Comparison of ENCODE assay signal across 10 cellular contexts in the genomic region with DNA sequence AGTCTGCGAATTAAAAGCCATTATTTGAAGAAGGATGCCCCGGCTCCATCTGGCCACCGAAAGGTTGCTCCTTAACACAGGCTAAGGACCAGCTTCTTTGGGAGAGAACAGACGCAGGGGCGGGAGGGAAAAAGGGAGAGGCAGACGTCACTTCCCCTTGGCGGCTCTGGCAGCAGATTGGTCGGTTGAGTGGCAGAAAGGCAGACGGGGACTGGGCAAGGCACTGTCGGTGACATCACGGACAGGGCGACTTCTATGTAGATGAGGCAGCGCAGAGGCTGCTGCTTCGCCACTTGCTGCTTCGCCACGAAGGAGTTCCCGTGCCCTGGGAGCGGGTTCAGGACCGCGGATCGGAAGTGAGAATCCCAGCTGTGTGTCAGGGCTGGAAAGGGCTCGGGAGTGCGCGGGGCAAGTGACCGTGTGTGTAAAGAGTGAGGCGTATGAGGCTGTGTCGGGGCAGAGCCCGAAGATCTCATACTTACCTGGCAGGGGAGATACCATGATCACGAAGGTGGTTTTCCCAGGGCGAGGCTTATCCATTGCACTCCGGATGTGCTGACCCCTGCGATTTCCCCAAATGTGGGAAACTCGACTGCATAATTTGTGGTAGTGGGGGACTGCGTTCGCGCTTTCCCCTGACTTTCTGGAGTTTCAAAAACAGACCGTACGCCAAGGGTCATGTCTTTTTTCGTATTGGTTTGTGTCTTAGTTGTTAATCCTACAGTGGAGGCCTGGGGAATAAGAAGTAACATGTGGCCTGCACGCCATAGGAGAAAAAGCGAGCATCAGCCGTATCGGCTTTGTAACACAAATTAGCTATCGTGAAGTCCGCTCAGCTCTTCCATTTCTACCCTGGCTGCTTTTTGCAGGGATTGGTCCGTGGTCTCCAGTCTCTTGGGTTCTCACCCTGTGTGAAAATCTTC. TPM values are rescaled to one million over a fixed set of nuclear protein-coding genes. Genes with fewer than 3 reads are reported as not detected.
DNase-seq lines count a peak whose midpoint lies in the region; ATAC-seq, FAIRE-seq and TF ChIP-seq lines count a peak whose summit lies in the region.
"Not testable (repeated sequence)": the region's sequence is repeated elsewhere in the genome, so short reads cannot be mapped to it uniquely, and the experiment has no call there.
"Had no signal": no experiment of that assay in that cellular context is flagged by ENCODE, and none has a peak within 500 bp of the region (broad histone marks: within the 10 kb centered on the region; RNA-seq: fewer than 3 reads in every experiment).

A gene (plus strand): TSS at position 475 of the 923 bp plus-strand sequence.

- not testable (repeated sequence) for H3K36me3 ChIP-seq in small intestine (ENCODE audit: control insufficient read depth in 2 of 2, insufficient read depth in 2 of 2, low read length in 2 of 2)

- not testable (repeated sequence) for BruUV-seq in Calu3 (replicated peaks; lab: Mats Ljungman, UMichigan)

- H3K27me3 Mint-ChIP-seq in Calu3 (ENCODE audit: unreplicated experiment); activated B cell treated with CpG ODN at 0.5 μM for 24 hours; central memory CD8-positive, alpha-beta T cell: not testable (repeated sequence)

- H3K27ac Mint-ChIP-seq in Calu3 (ENCODE audit: unreplicated experiment); activated B cell treated with CpG ODN at 0.5 μM for 24 hours; central memory CD8-positive, alpha-beta T cell (ENCODE audit: low read depth): not testable (repeated sequence)

- not testable (repeated sequence) for DNase-seq in Calu3; activated B cell treated with CpG ODN at 0.5 μM for 24 hours; central memory CD8-positive, alpha-beta T cell (ENCODE audit: low spot score in 2 of 2); left lobe of liver (ENCODE audit: low spot score); small intestine

- not testable (repeated sequence) for TF ChIP-seq CTCF in Calu3 (IDR thresholded peaks at IDR 0.05; ENCODE audit: unreplicated experiment); activated B cell treated with CpG ODN at 0.5 μM for 24 hours (IDR thresholded peaks at IDR 0.05)

- ATAC-seq in GM19452 (IDR thresholded peaks at IDR 0.05; ENCODE audit: unreplicated experiment) (peak; percentile 97), HG02623 (IDR thresholded peaks at IDR 0.05; ENCODE audit: unreplicated experiment) (peak; percentile 91), HG03280 (IDR thresholded peaks at IDR 0.05; ENCODE audit: unreplicated experiment) (peak; percentile 99), activated B cell treated with CpG ODN at 0.5 μM for 24 hours (ENCODE audit: low read depth) (peak; percentile 98), left lobe of liver (peak; percentile 99)
- peak; percentile 98 for ATAC-seq in central memory CD8-positive, alpha-beta T cell (replicated peaks; ENCODE audit: extremely low read depth, poor library complexity, severe bottlenecking)

- not testable (repeated sequence) for H3K4me1 Mint-ChIP-seq in Calu3 (ENCODE audit: low read depth, unreplicated experiment); activated B cell treated with CpG ODN at 0.5 μM for 24 hours; central memory CD8-positive, alpha-beta T cell

- WGBS in small intestine, 3 donors, result no CpG with 5 or more reads among the region's 46 CpGs

- intact Hi-C loops in Calu3 (cut with micrococcal nuclease; ENCODE audit: unreplicated experiment); activated B cell treated with CpG ODN at 0.5 μM for 24 hours (cut with micrococcal nuclease): not testable (repeated sequence)

- not testable (repeated sequence) for H3K4me3 Mint-ChIP-seq in Calu3 (ENCODE audit: low read depth, unreplicated experiment); activated B cell treated with CpG ODN at 0.5 μM for 24 hours; central memory CD8-positive, alpha-beta T cell

- H3K27me3 ChIP-seq in small intestine (ENCODE audit: control insufficient read depth in 2 of 2, insufficient read depth in 2 of 2, low read length in 2 of 2), result not testable (repeated sequence)

- not testable (repeated sequence) for H3K4me1 ChIP-seq in small intestine (ENCODE audit: control insufficient read depth in 2 of 2, insufficient read depth in 1 of 2, low read depth in 1 of 2, low read length in 1 of 2)

- not testable (repeated sequence) for H3K27ac ChIP-seq in small intestine (ENCODE audit: low read depth in 1 of 2, low read length in 1 of 2)

- H3K36me3 Mint-ChIP-seq in Calu3 (ENCODE audit: insufficient read depth, unreplicated experiment); activated B cell treated with CpG ODN at 0.5 μM for 24 hours (ENCODE audit: low read depth); central memory CD8-positive, alpha-beta T cell (ENCODE audit: insufficient read depth): not testable (repeated sequence)

- H3K4me3 ChIP-seq in small intestine (ENCODE audit: low read depth in 1 of 2, low read length in 2 of 2), result not testable (repeated sequence)

- not testable (repeated sequence) for H3K9me3 ChIP-seq in small intestine (ENCODE audit: control insufficient read depth, low read depth)

- peak; percentile 62 for FAIRE-seq in small intestine (lab: Jason Lieb, UNC)

- POLR2A ChIA-PET in activated B cell treated with CpG ODN at 0.5 μM for 24 hours (lab: Charles Lee), result not testable (repeated sequence)

- CTCF ChIA-PET in Calu3 (lab: Charles Lee); activated B cell treated with CpG ODN at 0.5 μM for 24 hours (lab: Charles Lee): not testable (repeated sequence)

- H3K9me3 Mint-ChIP-seq in Calu3 (ENCODE audit: low read depth, unreplicated experiment); activated B cell treated with CpG ODN at 0.5 μM for 24 hours; central memory CD8-positive, alpha-beta T cell: not testable (repeated sequence)

RNA-seq across cellular contexts. Expression of the gene that starts here (rescaled TPM):
- total RNA-seq in Calu3 (2022) (1,678 and 1,905 TPM in 2 replicates), activated B cell treated with CpG ODN at 0.5 μM for 24 hours (3,526 and 4,195 TPM in 2 replicates), left lobe of liver (1,159 TPM)
- not detected for polyA plus RNA-seq in small intestine
- total RNA-seq: M059J had no signal
- polyA plus RNA-seq: esophagus had no signal
